21 cellular contexts compared by ENCODE assay signal in the genomic region with DNA sequence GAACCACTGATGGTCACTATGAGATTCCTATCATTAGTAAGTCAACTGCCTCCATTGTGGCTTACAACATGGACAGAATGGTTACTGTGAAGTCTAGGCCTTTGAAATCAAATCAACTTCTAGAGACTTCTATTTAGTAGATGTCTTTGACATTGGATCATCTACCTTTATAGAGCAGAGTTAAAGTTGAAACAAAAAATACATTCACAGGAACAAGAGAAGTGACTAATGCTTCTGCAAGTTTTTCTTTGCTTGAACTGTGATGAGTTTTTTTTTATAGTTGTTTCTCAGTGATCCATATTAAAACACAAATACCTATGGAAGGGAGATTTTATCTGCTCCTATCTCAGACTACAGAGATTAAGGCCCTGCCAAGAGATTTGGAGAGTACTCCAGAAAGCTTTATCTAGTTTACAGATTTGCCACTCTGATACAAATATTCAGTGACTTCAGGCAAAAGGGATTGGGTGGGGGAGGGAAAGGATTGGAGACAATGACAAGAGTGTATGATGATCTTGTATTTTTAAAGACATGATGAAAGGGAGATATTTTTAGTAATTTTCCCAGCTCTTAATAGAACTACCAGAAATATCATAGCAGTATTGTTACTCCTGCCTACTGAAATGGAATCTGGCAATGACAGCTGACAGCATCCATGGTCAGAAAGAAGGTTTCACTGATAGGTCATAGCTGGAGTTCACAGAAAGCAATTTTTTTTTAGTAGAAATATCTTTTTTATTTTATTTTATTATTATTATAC. TPM values are rescaled to one million over a fixed set of nuclear protein-coding genes. Genes with fewer than 3 reads are reported as not detected.
A peak's percentile ranks its signal among the peaks of the same experiment; 100 is the strongest.
DNase-seq lines count a peak whose midpoint lies in the region; ATAC-seq and TF ChIP-seq lines count a peak whose summit lies in the region.
"Had no signal": no experiment of that assay in that cellular context is flagged by ENCODE, and none has a peak within 500 bp of the region (broad histone marks: within the 10 kb centered on the region; RNA-seq: fewer than 3 reads in every experiment).

No MANE protein-coding gene starts in this region.

- H3K9me3 ChIP-seq in osteoblast (ENCODE audit: low read depth, low read length) = no peaks in the 10 kb centered on the region
- no peaks in the 10 kb centered on the region for H3K9me3 ChIP-seq in psoas muscle
- H3K9me3 ChIP-seq: A549, BE2C, SJSA1 had no signal

- no peaks in the 10 kb centered on the region for H3K36me3 ChIP-seq in osteoblast (ENCODE audit: insufficient read depth, low read length)
- H3K36me3 ChIP-seq in psoas muscle (ENCODE audit: insufficient read depth in 1 of 2, low read depth in 1 of 2) = no peaks in the 10 kb centered on the region
- H3K36me3 ChIP-seq: BE2C, SJSA1 had no signal

- DNase-seq in EH (ENCODE audit: low read depth) (peak; percentile 10), M059J (ENCODE audit: low read depth) (peak; percentile 22), foreskin keratinocyte (peak in 1 of 2 donors; percentile 43), osteoblast (ENCODE audit: insufficient read length, low spot score, missing footprints) (peak; percentile 19), psoas muscle (no peak), NCI-H524 (lab: John Stamatoyannopoulos, UW) (no peak)
- no peak for DNase-seq in stimulated activated CD4-positive, alpha-beta T cell treated with anti-CD3 and anti-CD28 coated beads, Interleukin-2, amount 100 ng/mL, for 48 hours
- DNase-seq: BE2C, GDM1, GOT3, MV-4-11, NCI-H1694 treated with DMSO at 0.1 percent for 48 hours, NCI-H2081 treated with DMSO at 0.1 percent for 48 hours, NCI-H2171 treated with DMSO at 0.1 percent for 48 hours, NCI-H526 had no signal

- TF ChIP-seq CTCF in foreskin keratinocyte (conservative IDR thresholded peaks at IDR 0.05) = no peak
- TF ChIP-seq CTCF in osteoblast (IDR thresholded peaks at IDR 0.05; ENCODE audit: extremely low read depth, low read depth, low read length) = no peak
- TF ChIP-seq CTCF in psoas muscle (IDR thresholded peaks at IDR 0.05) = no peak

- intact Hi-C loops in psoas muscle (cut with DNase I) = no loop called here

- ATAC-seq in foreskin keratinocyte (peak; percentile 20), psoas muscle (no peak)
- ATAC-seq: A549, HCT116, Right ventricle myocardium inferior had no signal

- no peak overlapping the region for H3K4me2 ChIP-seq in osteoblast (ENCODE audit: insufficient read depth, low read length)
- H3K4me2 ChIP-seq: A549 had no signal

- no peaks in the 10 kb centered on the region for H3K27me3 ChIP-seq in foreskin keratinocyte
- H3K27me3 ChIP-seq in osteoblast (ENCODE audit: insufficient read depth, low read length) = no peaks in the 10 kb centered on the region
- H3K27me3 ChIP-seq in psoas muscle (ENCODE audit: insufficient read depth in 3 of 3, low read length in 2 of 3) = no peaks in the 10 kb centered on the region
- H3K27me3 ChIP-seq: BE2C, SJSA1 had no signal

- no peak overlapping the region for H3K4me3 ChIP-seq in osteoblast (ENCODE audit: insufficient read depth, low read length)
- H3K4me3 ChIP-seq in psoas muscle = no peak overlapping the region
- H3K4me3 ChIP-seq: A549, SJSA1 had no signal

- no peaks in the 10 kb centered on the region for H3K79me2 ChIP-seq in osteoblast (ENCODE audit: insufficient read depth, low read length)

- H4K20me1 ChIP-seq in osteoblast (ENCODE audit: insufficient read depth, low read length) = no peaks in the 10 kb centered on the region

- no peak overlapping the region for H3K27ac ChIP-seq in foreskin keratinocyte
- no peak overlapping the region for H3K27ac ChIP-seq in osteoblast (ENCODE audit: low read depth, low read length)
- H3K27ac ChIP-seq in psoas muscle = no peak overlapping the region
- H3K27ac ChIP-seq: A549, SJSA1 had no signal

- peaks cover 15% of the 10 kb centered on the region for H3K4me1 ChIP-seq in foreskin keratinocyte
- peaks cover 7% of the 10 kb centered on the region for H3K4me1 ChIP-seq in osteoblast (ENCODE audit: insufficient read depth, low read length)
- no peaks in the 10 kb centered on the region for H3K4me1 ChIP-seq in psoas muscle
- H3K4me1 ChIP-seq: A549, BE2C had no signal

- no peak overlapping the region for H2AFZ ChIP-seq in osteoblast (ENCODE audit: low read length)

RNA-seq across cellular contexts. Expression of a gene that starts 16.0 kb away (rescaled TPM):
- not detected in 2 replicates for total RNA-seq in M059J (2014; rRNA removed; shearing (Covaris generic))
- total RNA-seq in foreskin keratinocyte (20.0 and 30.6 TPM in 2 replicates), osteoblast (1.1 and 1.2 TPM in 2 replicates), psoas muscle (1 to 10 TPM in 1 of 4 donors, under 1 TPM in 1, not detected in 2; 0.47 to 1.5 TPM)
- polyA plus RNA-seq in foreskin keratinocyte (5.1 and 10.7 TPM in 2 replicates), psoas muscle (1 to 10 TPM in 1 of 3 donors, not detected in 2; 4.3 TPM)
- total RNA-seq: OCI-LY7 had no signal
- polyA plus RNA-seq: A549, IgD-negative memory B cell had no signal

Comparison
In these comparisons a context has a peak if more than half of its experiments do, and no peak if none do; other contexts are left out.
1. DNase-seq: peak in EH (single experiment), M059J (single experiment) and osteoblast (single experiment); none in stimulated activated CD4-positive, alpha-beta T cell treated with anti-CD3 and anti-CD28 coated beads, Interleukin-2, amount 100 ng/mL, for 48 hours (0 of 2), psoas muscle (0 of 2) and NCI-H524 (0 of 2).